ENCODE assay signal across 1 cellular context in genomic region chr2:230866704-230867561, GRCh38.
TF ChIP-seq lines count a peak whose summit lies in the region.

No MANE protein-coding gene starts in this region.

TF ChIP-seq in HEK293, 187 proteins besides CTCF, POLR2A, EP300 and RAD21 (continued from another document):
- TF ChIP-seq ZNF292 (tag by site-specific recombination; IDR thresholded peaks at IDR 0.05; ENCODE audit: borderline replicate concordance, low read depth) (no peak), ZNF140 (tag by site-specific recombination; IDR thresholded peaks at IDR 0.05) (no peak), ZNF311 (tag by site-specific recombination; IDR thresholded peaks at IDR 0.05; ENCODE audit: borderline replicate concordance) (no peak), ZNF521 (tag by site-specific recombination; IDR thresholded peaks at IDR 0.05) (no peak), SCRT2 (tag by site-specific recombination; IDR thresholded peaks at IDR 0.05) (peak; percentile 82), ZNF114 (tag by site-specific recombination; IDR thresholded peaks at IDR 0.05) (no peak), ZNF354C (tag by site-specific recombination; IDR thresholded peaks at IDR 0.05; ENCODE audit: borderline replicate concordance, low read depth) (no peak), KLF7 (tag by site-specific recombination; IDR thresholded peaks at IDR 0.05; ENCODE audit: borderline replicate concordance) (no peak), ZNF211 (tag by site-specific recombination; IDR thresholded peaks at IDR 0.05; ENCODE audit: low read depth) (no peak), PRDM10 (tag by site-specific recombination; IDR thresholded peaks at IDR 0.05) (peak; percentile 72), ZNF701 (tag by site-specific recombination; IDR thresholded peaks at IDR 0.05) (no peak), GLIS1 (tag by site-specific recombination; IDR thresholded peaks at IDR 0.05) (peak; percentile 95), PRDM6 (tag by site-specific recombination; IDR thresholded peaks at IDR 0.05) (no peak), ZNF658 (tag by site-specific recombination; IDR thresholded peaks at IDR 0.05) (no peak), ZNF202 (tag by site-specific recombination; IDR thresholded peaks at IDR 0.05; ENCODE audit: borderline replicate concordance) (no peak), ZNF184 (tag by site-specific recombination; IDR thresholded peaks at IDR 0.05) (peak; percentile 58; the same call in 1 of the 2 replicates), HOXC10 (CRISPR knock-in tag; IDR thresholded peaks at IDR 0.05) (no peak), ZNF514 (tag by site-specific recombination; IDR thresholded peaks at IDR 0.05) (no peak), ZNF558 (tag by site-specific recombination; IDR thresholded peaks at IDR 0.05) (no peak), ZNF585B (tag by site-specific recombination; IDR thresholded peaks at IDR 0.05) (no peak), ZNF561 (tag by site-specific recombination; IDR thresholded peaks at IDR 0.05; ENCODE audit: borderline replicate concordance) (peak; percentile 72; the same call in 1 of the 2 replicates), REST (tag by site-specific recombination; IDR thresholded peaks at IDR 0.05) (no peak), HOXD13 (CRISPR knock-in tag; IDR thresholded peaks at IDR 0.05; ENCODE audit: borderline replicate concordance) (no peak), ZNF416 (tag by site-specific recombination; IDR thresholded peaks at IDR 0.05) (no peak), ZNF426 (tag by site-specific recombination; IDR thresholded peaks at IDR 0.05) (no peak), ZBTB8A (tag by site-specific recombination; IDR thresholded peaks at IDR 0.05) (peak; percentile 33; the same call in 1 of the 2 replicates), SALL2 (tag by site-specific recombination; IDR thresholded peaks at IDR 0.05; ENCODE audit: borderline replicate concordance) (no peak), MZF1 (tag by site-specific recombination; IDR thresholded peaks at IDR 0.05; ENCODE audit: borderline replicate concordance) (no peak), TCF7L2 (IDR thresholded peaks at IDR 0.05; ENCODE audit: borderline replicate concordance, low read depth, low read length) (no peak), ZNF596 (tag by site-specific recombination; IDR thresholded peaks at IDR 0.05) (no peak), ZSCAN4 (tag by site-specific recombination; IDR thresholded peaks at IDR 0.05) (no peak), ZEB2 (tag by site-specific recombination; IDR thresholded peaks at IDR 0.05) (no peak), ZNF155 (tag by site-specific recombination; IDR thresholded peaks at IDR 0.05) (no peak), ZNF266 (tag by site-specific recombination; IDR thresholded peaks at IDR 0.05; ENCODE audit: low read depth) (no peak), ZNF133 (tag by site-specific recombination; IDR thresholded peaks at IDR 0.05) (no peak), ZNF530 (tag by site-specific recombination; IDR thresholded peaks at IDR 0.05; ENCODE audit: low read depth) (no peak), ZNF600 (tag by site-specific recombination; IDR thresholded peaks at IDR 0.05) (no peak), ZNF624 (tag by site-specific recombination; IDR thresholded peaks at IDR 0.05) (no peak), ZBTB26 (tag by site-specific recombination; optimal IDR thresholded peaks at IDR 0.05) (no peak), ZNF121 (tag by site-specific recombination; IDR thresholded peaks at IDR 0.05) (no peak), ZXDB (tag by site-specific recombination; IDR thresholded peaks at IDR 0.05) (no peak; the same call in 1 of the 2 replicates), ZBTB48 (tag by site-specific recombination; IDR thresholded peaks at IDR 0.05) (no peak)
